ENCODE assay signal across 28 cellular contexts in the genomic region with DNA sequence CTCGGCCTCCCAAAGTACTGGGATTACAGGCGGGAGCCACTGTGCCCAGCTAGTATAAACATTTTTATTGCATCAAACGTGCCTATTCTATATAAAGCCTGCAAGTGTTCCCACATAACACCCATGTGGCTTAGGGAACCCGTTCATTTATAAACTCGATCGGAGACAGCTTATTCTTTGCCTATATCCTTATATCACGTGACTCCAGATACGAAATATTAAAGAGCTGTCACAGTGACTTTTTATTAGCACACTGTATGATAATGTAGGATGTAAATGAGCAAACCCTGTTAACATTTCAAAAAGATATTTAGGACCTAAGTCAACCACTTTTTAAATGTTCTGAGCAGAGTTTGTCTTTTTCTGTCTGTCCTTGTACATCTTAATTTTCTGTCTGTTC.
"Had no signal": no experiment of that assay in that cellular context is flagged by ENCODE, and none has a peak within 500 bp of the region (broad histone marks: within the 10 kb centered on the region; RNA-seq: fewer than 3 reads in every experiment).

No MANE protein-coding gene starts in this region.

- H3K27ac ChIP-seq: stomach, suprapubic skin, testis, thoracic aorta, thyroid gland, tibial artery, tibial nerve, transverse colon, upper lobe of left lung, upper lobe of right lung, uterus, vagina had no signal

- H3K36me3 Mint-ChIP-seq: stimulated activated effector memory CD8-positive, alpha-beta T cell treated with anti-CD3 and anti-CD28 coated beads, Interleukin-12 subunit alpha, Interleukin-12 subunit beta, amount 100 ng/mL, for 72 hours; stimulated activated memory B cell treated with anti-CD40 and anti-IgM and Interleukin-4, amounts not matched to agents 10 μg/mL and 1 μg/mL and 100 μg/mL, for 72 hours; stimulated activated naive B cell treated with anti-CD40 and anti-IgM and Interleukin-4, amounts not matched to agents 10 μg/mL and 1 μg/mL and 100 μg/mL, for 72 hours; type B pancreatic cell had no signal

- H3K4me3 Mint-ChIP-seq: stimulated activated effector memory CD8-positive, alpha-beta T cell treated with anti-CD3 and anti-CD28 coated beads, Interleukin-12 subunit alpha, Interleukin-12 subunit beta, amount 100 ng/mL, for 72 hours; stimulated activated memory B cell treated with anti-CD40 and anti-IgM and Interleukin-4, amounts not matched to agents 10 μg/mL and 1 μg/mL and 100 μg/mL, for 72 hours; stimulated activated naive B cell treated with anti-CD40 and anti-IgM and Interleukin-4, amounts not matched to agents 10 μg/mL and 1 μg/mL and 100 μg/mL, for 72 hours; stimulated activated naive CD8-positive, alpha-beta T cell treated with anti-CD3 and anti-CD28 coated beads, Interleukin-15, amount 100 ng/mL, for 72 hours; stimulated activated naive CD8-positive, alpha-beta T cell treated with anti-CD3 and anti-CD28 coated beads, Interleukin-15, Interleukin-2, amounts not matched to agents 100 ng/mL and 50 ng/mL, for 24 hours; type B pancreatic cell had no signal

- H3K27me3 ChIP-seq: stomach, suprapubic skin, testis, thyroid gland, tibial artery, tibial nerve, transverse colon, upper lobe of left lung, upper lobe of right lung, uterus, vagina had no signal

- H3K4me3 ChIP-seq: stomach, suprapubic skin, testis, thoracic aorta, thyroid gland, tibial artery, tibial nerve, transverse colon, upper lobe of left lung, upper lobe of right lung, uterus, vagina had no signal

- H3K27me3 Mint-ChIP-seq: stimulated activated memory B cell treated with anti-CD40 and anti-IgM and Interleukin-4, amounts not matched to agents 10 μg/mL and 1 μg/mL and 100 μg/mL, for 72 hours; stimulated activated naive CD8-positive, alpha-beta T cell treated with anti-CD3 and anti-CD28 coated beads, Interleukin-15, amount 100 ng/mL, for 72 hours had no signal

- FAIRE-seq: urothelium cell line had no signal

- DNase-seq: stimulated activated CD4-positive, alpha-beta T cell treated with anti-CD3 and anti-CD28 coated beads, Interleukin-2, amount 100 ng/mL, for 48 hours; stimulated activated CD4-positive, alpha-beta T cell treated with anti-CD3 and anti-CD28 coated beads, Interleukin-4, amount 100 ng/mL, for 1 hour; stimulated activated CD4-positive, alpha-beta T cell treated with anti-CD3 and anti-CD28 coated beads, Interleukin-4, amount 100 ng/mL, for 24 hours; stimulated activated CD4-positive, alpha-beta T cell treated with anti-CD3 and anti-CD28 coated beads, Interleukin-4, amount 100 ng/mL, for 4 hours; stimulated activated CD8-positive, alpha-beta memory T cell treated with anti-CD3 and anti-CD28 coated beads, Interleukin-4, amount 100 ng/mL, for 48 hours; stimulated activated naive B cell treated with anti-CD40 and anti-IgM and Interleukin-4, amounts not matched to agents 10 μg/mL and 1 μg/mL and 100 μg/mL, for 72 hours; stimulated activated naive CD4-positive, alpha-beta T cell treated with Interleukin-2 at 50 U/mL for 16 hours; stimulated activated naive CD8-positive, alpha-beta T cell treated with anti-CD3 and anti-CD28 coated beads, Interleukin-15, amount 100 ng/mL, for 72 hours; stimulated activated naive CD8-positive, alpha-beta T cell treated with anti-CD3 and anti-CD28 coated beads, Interleukin-15, Interleukin-2, amounts not matched to agents 100 U/mL and 50 U/mL, for 24 hours; stomach; substantia nigra; testis; thyroid gland; tibial artery; transverse colon; trophoblast cell; upper lobe of right lung; uterus had no signal

- ATAC-seq: stimulated activated effector memory CD8-positive, alpha-beta T cell treated with anti-CD3 and anti-CD28 coated beads, Interleukin-12 subunit alpha, Interleukin-12 subunit beta, amount 100 ng/mL, for 72 hours; stimulated activated memory B cell treated with anti-CD40 and anti-IgM and Interleukin-4, amounts not matched to agents 10 μg/mL and 1 μg/mL and 100 μg/mL, for 72 hours; stimulated activated naive B cell treated with anti-CD40 and anti-IgM and Interleukin-4, amounts not matched to agents 10 μg/mL and 1 μg/mL and 100 μg/mL, for 72 hours; stimulated activated naive CD8-positive, alpha-beta T cell treated with anti-CD3 and anti-CD28 coated beads, Interleukin-15, amount 100 ng/mL, for 72 hours; stimulated activated naive CD8-positive, alpha-beta T cell treated with anti-CD3 and anti-CD28 coated beads, Interleukin-15, Interleukin-2, amounts not matched to agents 100 U/mL and 50 U/mL, for 24 hours; upper lobe of right lung had no signal

- H3K9me3 ChIP-seq: testis, thoracic aorta, thyroid gland, tibial artery, upper lobe of left lung, upper lobe of right lung, uterus, vagina had no signal

- H3K4me1 Mint-ChIP-seq: stimulated activated effector memory CD8-positive, alpha-beta T cell treated with anti-CD3 and anti-CD28 coated beads, Interleukin-12 subunit alpha, Interleukin-12 subunit beta, amount 100 ng/mL, for 72 hours; stimulated activated memory B cell treated with anti-CD40 and anti-IgM and Interleukin-4, amounts not matched to agents 10 μg/mL and 1 μg/mL and 100 μg/mL, for 72 hours; stimulated activated naive B cell treated with anti-CD40 and anti-IgM and Interleukin-4, amounts not matched to agents 10 μg/mL and 1 μg/mL and 100 μg/mL, for 72 hours; stimulated activated naive CD8-positive, alpha-beta T cell treated with anti-CD3 and anti-CD28 coated beads, Interleukin-15, amount 100 ng/mL, for 72 hours had no signal

- H3K36me3 ChIP-seq: stomach, suprapubic skin, thoracic aorta, thyroid gland, tibial artery, tibial nerve, transverse colon, upper lobe of left lung, upper lobe of right lung, uterus, vagina had no signal

- H3K27ac Mint-ChIP-seq: stimulated activated effector memory CD8-positive, alpha-beta T cell treated with anti-CD3 and anti-CD28 coated beads, Interleukin-12 subunit alpha, Interleukin-12 subunit beta, amount 100 ng/mL, for 72 hours; stimulated activated memory B cell treated with anti-CD40 and anti-IgM and Interleukin-4, amounts not matched to agents 10 μg/mL and 1 μg/mL and 100 μg/mL, for 72 hours; stimulated activated naive B cell treated with anti-CD40 and anti-IgM and Interleukin-4, amounts not matched to agents 10 μg/mL and 1 μg/mL and 100 μg/mL, for 72 hours; stimulated activated naive CD8-positive, alpha-beta T cell treated with anti-CD3 and anti-CD28 coated beads, Interleukin-15, amount 100 ng/mL, for 72 hours; stimulated activated naive CD8-positive, alpha-beta T cell treated with anti-CD3 and anti-CD28 coated beads, Interleukin-15, Interleukin-2, amounts not matched to agents 100 ng/mL and 50 ng/mL, for 24 hours; type B pancreatic cell had no signal

- H3K4me1 ChIP-seq: stomach, suprapubic skin, testis, thyroid gland, tibial artery, tibial nerve, transverse colon, upper lobe of left lung, upper lobe of right lung, uterus, vagina had no signal
